In genomic region chrX:22652596-22652995, GRCh38 we compare ENCODE assay signal across 9 cellular contexts.
DNase-seq lines count a peak whose midpoint lies in the region; ATAC-seq and TF ChIP-seq lines count a peak whose summit lies in the region.
"Had no signal": no experiment of that assay in that cellular context is flagged by ENCODE, and none has a peak within 500 bp of the region (broad histone marks: within the 10 kb centered on the region; RNA-seq: fewer than 3 reads in every experiment).

No MANE protein-coding gene starts in this region.

- H3K9me3 Mint-ChIP-seq in glutamatergic neuron (ENCODE audit: unreplicated experiment), result no peaks in the 10 kb centered on the region

- H3K36me3 Mint-ChIP-seq in glutamatergic neuron (ENCODE audit: unreplicated experiment), result no peaks in the 10 kb centered on the region

- H3K27ac Mint-ChIP-seq in glutamatergic neuron (ENCODE audit: unreplicated experiment), result peak overlapping the region; percentile 72

- H3K9ac ChIP-seq in rectal smooth muscle tissue (ENCODE audit: low read length), result no peak overlapping the region

- no peak for TF ChIP-seq CTCF in glutamatergic neuron (IDR thresholded peaks at IDR 0.05; ENCODE audit: partially characterized antibody, unreplicated experiment)

- peaks cover 2% of the 10 kb centered on the region for H3K27me3 ChIP-seq in rectal smooth muscle tissue (ENCODE audit: control insufficient read depth, insufficient read depth, low read length)
- H3K27me3 ChIP-seq: tibial nerve had no signal

- peak overlapping the region; percentile 29 for H3K27ac ChIP-seq in rectal smooth muscle tissue (ENCODE audit: low read depth, low read length)

- H3K4me1 ChIP-seq in rectal smooth muscle tissue (ENCODE audit: control insufficient read depth, insufficient read depth, low read length), result no peaks in the 10 kb centered on the region

- ATAC-seq in GM19452 (IDR thresholded peaks at IDR 0.05; ENCODE audit: unreplicated experiment) (no peak), HG02981 (IDR thresholded peaks at IDR 0.05; ENCODE audit: unreplicated experiment) (no peak), esophagus mucosa (no peak)

- DNase-seq in GM03348 (ENCODE audit: low spot score) (peak; percentile 60), RPMI7951 (ENCODE audit: low read depth) (peak; percentile 16), glutamatergic neuron (peak; percentile 11)
- DNase-seq in activated CD4-positive, alpha-beta T cell treated with anti-CD3 and anti-CD28 coated beads, Interleukin-2, amount 50 U/mL, for 4 hours, result no peak

- no peaks in the 10 kb centered on the region for H3K36me3 ChIP-seq in rectal smooth muscle tissue (ENCODE audit: control insufficient read depth, insufficient read depth, low read length)
- H3K36me3 ChIP-seq: tibial nerve had no signal

- no peak overlapping the region for H3K4me3 ChIP-seq in rectal smooth muscle tissue (ENCODE audit: low read length)
- H3K4me3 ChIP-seq: tibial nerve had no signal

- peaks cover 2% of the 10 kb centered on the region for H3K4me1 Mint-ChIP-seq in glutamatergic neuron (ENCODE audit: low read depth, unreplicated experiment)

- no peaks in the 10 kb centered on the region for H3K27me3 Mint-ChIP-seq in glutamatergic neuron (ENCODE audit: unreplicated experiment)

- no peak overlapping the region for H3K4me3 Mint-ChIP-seq in glutamatergic neuron (ENCODE audit: unreplicated experiment)

Comparison
In these comparisons a context has a peak if more than half of its experiments do, and no peak if none do; other contexts are left out.
1. DNase-seq: peak in GM03348 (single experiment), RPMI7951 (single experiment) and glutamatergic neuron (single experiment); none in activated CD4-positive, alpha-beta T cell treated with anti-CD3 and anti-CD28 coated beads, Interleukin-2, amount 50 U/mL, for 4 hours (0 of 2).